In genomic region chr10:62377966-62378365, GRCh38 we compare ENCODE assay signal across 15 cellular contexts. TPM values are rescaled to one million over a fixed set of nuclear protein-coding genes. Genes with fewer than 3 reads are reported as not detected.
DNase-seq lines count a peak whose midpoint lies in the region; ATAC-seq and TF ChIP-seq lines count a peak whose summit lies in the region.
"Had no signal": no experiment of that assay in that cellular context is flagged by ENCODE, and none has a peak within 500 bp of the region (broad histone marks: within the 10 kb centered on the region; RNA-seq: fewer than 3 reads in every experiment).

No MANE protein-coding gene starts in this region.

- DNase-seq in activated CD4-positive, alpha-beta memory T cell treated with anti-CD3 and anti-CD28 coated beads for 36 hours, result no peak
- DNase-seq in activated CD4-positive, alpha-beta memory T cell treated with anti-CD3 and anti-CD28 coated beads, Interleukin-2, amount 10 ng/mL, durations not matched to agents 7 days and 5 days, result no peak
- DNase-seq in dorsolateral prefrontal cortex, result no peak
- peak; percentile 8 to 85 for DNase-seq in lung microvascular endothelial cell (ENCODE audit: low read depth in 2 of 2)
- DNase-seq in hepatocyte (ENCODE audit: low spot score), result no peak
- DNase-seq in stimulated activated effector memory CD8-positive, alpha-beta T cell treated with anti-CD3 and anti-CD28 coated beads, Interleukin-12 subunit alpha, Interleukin-12 subunit beta, amount 100 ng/mL, for 72 hours (ENCODE audit: low spot score in 2 of 2), result no peak
- DNase-seq: 8988T, AML-193, DMS53, GF-D8, GM23248 had no signal

- no peak overlapping the region for H2AFZ ChIP-seq in hepatocyte
- H2AFZ ChIP-seq: GM23248 had no signal

- no peaks in the 10 kb centered on the region for H4K20me1 ChIP-seq in hepatocyte (ENCODE audit: insufficient read depth, poor library complexity, severe bottlenecking)
- H4K20me1 ChIP-seq: BLaER1 had no signal

- peaks cover 35% of the 10 kb centered on the region for H3K4me1 Mint-ChIP-seq in activated CD4-positive, alpha-beta memory T cell treated with anti-CD3 and anti-CD28 coated beads for 36 hours (ENCODE audit: low read depth)
- peaks cover 13% of the 10 kb centered on the region for H3K4me1 Mint-ChIP-seq in activated CD4-positive, alpha-beta memory T cell treated with anti-CD3 and anti-CD28 coated beads, Interleukin-2, amount 10 ng/mL, durations not matched to agents 7 days and 5 days
- H3K4me1 Mint-ChIP-seq in stimulated activated effector memory CD8-positive, alpha-beta T cell treated with anti-CD3 and anti-CD28 coated beads, Interleukin-12 subunit alpha, Interleukin-12 subunit beta, amount 100 ng/mL, for 72 hours, result peaks cover 34% of the 10 kb centered on the region

- intact Hi-C loops in activated CD4-positive, alpha-beta memory T cell treated with anti-CD3 and anti-CD28 coated beads for 36 hours (cut with micrococcal nuclease), result no loop called here
- intact Hi-C loops in dorsolateral prefrontal cortex (cut with DNase I), result loop anchor here (10.0 kb wide), 5 partner anchors 57 to 473 kb away; partner anchors contain the start of genes ARID5B (in 2 of the 2) and ADO (in 1 of the 2)

- no peak for ATAC-seq in GM18519 (IDR thresholded peaks at IDR 0.05; ENCODE audit: low FRiP score, unreplicated experiment)
- ATAC-seq in stimulated activated effector memory CD8-positive, alpha-beta T cell treated with anti-CD3 and anti-CD28 coated beads, Interleukin-12 subunit alpha, Interleukin-12 subunit beta, amount 100 ng/mL, for 72 hours, result no peak
- ATAC-seq: HCT116 had no signal

- H3K27ac ChIP-seq in dorsolateral prefrontal cortex (peak overlapping the region; percentile 21 to 99 (median 96)), hepatocyte (no peak overlapping the region)
- H3K27ac ChIP-seq: BLaER1, GM23248, HL-60 had no signal

- no peaks in the 10 kb centered on the region for H3K9me2 ChIP-seq in hepatocyte (replicated peaks; ENCODE audit: insufficient read depth)

- POLR2A ChIA-PET in activated CD4-positive, alpha-beta memory T cell treated with anti-CD3 and anti-CD28 coated beads for 36 hours (lab: Charles Lee), result no interaction called here
- POLR2A ChIA-PET in activated CD4-positive, alpha-beta memory T cell treated with anti-CD3 and anti-CD28 coated beads, Interleukin-2, amount 10 ng/mL, durations not matched to agents 7 days and 5 days (lab: Charles Lee), result no interaction called here

- CTCF ChIA-PET in activated CD4-positive, alpha-beta memory T cell treated with anti-CD3 and anti-CD28 coated beads for 36 hours (lab: Charles Lee), result no interaction called here
- CTCF ChIA-PET in activated CD4-positive, alpha-beta memory T cell treated with anti-CD3 and anti-CD28 coated beads, Interleukin-2, amount 10 ng/mL, durations not matched to agents 7 days and 5 days (lab: Charles Lee), result no interaction called here

- H3K4me3 ChIP-seq in dorsolateral prefrontal cortex, result peak overlapping the region; percentile 21 to 86 (median 76)
- H3K4me3 ChIP-seq in hepatocyte, result no peak overlapping the region
- H3K4me3 ChIP-seq: BLaER1, GM23248 had no signal

- no peaks in the 10 kb centered on the region for H3K9me3 ChIP-seq in hepatocyte (ENCODE audit: low read depth)

- 94% methylated on average over 6 of the region's 6 CpGs for WGBS in hepatocyte (ENCODE audit: low lambda C conversion rate, missing lambda C conversion rate)

- H3K4me1 ChIP-seq in hepatocyte (ENCODE audit: insufficient read depth), result no peaks in the 10 kb centered on the region
- H3K4me1 ChIP-seq: BLaER1 had no signal

- H3K27me3 ChIP-seq in dorsolateral prefrontal cortex, result no peaks in the 10 kb centered on the region
- H3K27me3 ChIP-seq in hepatocyte, result peaks cover 30% of the 10 kb centered on the region

- no peak overlapping the region for H3K4me3 Mint-ChIP-seq in activated CD4-positive, alpha-beta memory T cell treated with anti-CD3 and anti-CD28 coated beads for 36 hours
- H3K4me3 Mint-ChIP-seq in activated CD4-positive, alpha-beta memory T cell treated with anti-CD3 and anti-CD28 coated beads, Interleukin-2, amount 10 ng/mL, durations not matched to agents 7 days and 5 days, result no peak overlapping the region
- no peak overlapping the region for H3K4me3 Mint-ChIP-seq in stimulated activated effector memory CD8-positive, alpha-beta T cell treated with anti-CD3 and anti-CD28 coated beads, Interleukin-12 subunit alpha, Interleukin-12 subunit beta, amount 100 ng/mL, for 72 hours

- H3K79me2 ChIP-seq in hepatocyte, result no peaks in the 10 kb centered on the region

- H3K27me3 Mint-ChIP-seq in activated CD4-positive, alpha-beta memory T cell treated with anti-CD3 and anti-CD28 coated beads for 36 hours, result peaks cover 12% of the 10 kb centered on the region
- peaks cover 57% of the 10 kb centered on the region for H3K27me3 Mint-ChIP-seq in activated CD4-positive, alpha-beta memory T cell treated with anti-CD3 and anti-CD28 coated beads, Interleukin-2, amount 10 ng/mL, durations not matched to agents 7 days and 5 days

- H3K36me3 ChIP-seq in hepatocyte (replicated peaks; ENCODE audit: insufficient read depth, low read depth), result no peaks in the 10 kb centered on the region
- H3K36me3 ChIP-seq: BLaER1 had no signal

- H3K36me3 Mint-ChIP-seq in activated CD4-positive, alpha-beta memory T cell treated with anti-CD3 and anti-CD28 coated beads for 36 hours, result no peaks in the 10 kb centered on the region
- H3K36me3 Mint-ChIP-seq in activated CD4-positive, alpha-beta memory T cell treated with anti-CD3 and anti-CD28 coated beads, Interleukin-2, amount 10 ng/mL, durations not matched to agents 7 days and 5 days (ENCODE audit: low read depth), result peaks cover under 1% of the 10 kb centered on the region
- H3K36me3 Mint-ChIP-seq in stimulated activated effector memory CD8-positive, alpha-beta T cell treated with anti-CD3 and anti-CD28 coated beads, Interleukin-12 subunit alpha, Interleukin-12 subunit beta, amount 100 ng/mL, for 72 hours, result no peaks in the 10 kb centered on the region

- H3K27ac Mint-ChIP-seq in activated CD4-positive, alpha-beta memory T cell treated with anti-CD3 and anti-CD28 coated beads for 36 hours, result peak overlapping the region; percentile 13
- no peak overlapping the region for H3K27ac Mint-ChIP-seq in activated CD4-positive, alpha-beta memory T cell treated with anti-CD3 and anti-CD28 coated beads, Interleukin-2, amount 10 ng/mL, durations not matched to agents 7 days and 5 days
- no peak overlapping the region for H3K27ac Mint-ChIP-seq in stimulated activated effector memory CD8-positive, alpha-beta T cell treated with anti-CD3 and anti-CD28 coated beads, Interleukin-12 subunit alpha, Interleukin-12 subunit beta, amount 100 ng/mL, for 72 hours

- no peak overlapping the region for H3K4me2 ChIP-seq in hepatocyte
- H3K4me2 ChIP-seq: BLaER1 had no signal

- no peaks in the 10 kb centered on the region for H3K9me3 Mint-ChIP-seq in activated CD4-positive, alpha-beta memory T cell treated with anti-CD3 and anti-CD28 coated beads for 36 hours
- peaks cover under 1% of the 10 kb centered on the region for H3K9me3 Mint-ChIP-seq in activated CD4-positive, alpha-beta memory T cell treated with anti-CD3 and anti-CD28 coated beads, Interleukin-2, amount 10 ng/mL, durations not matched to agents 7 days and 5 days
- H3K9me3 Mint-ChIP-seq in stimulated activated effector memory CD8-positive, alpha-beta T cell treated with anti-CD3 and anti-CD28 coated beads, Interleukin-12 subunit alpha, Interleukin-12 subunit beta, amount 100 ng/mL, for 72 hours, result no peaks in the 10 kb centered on the region

- TF ChIP-seq CTCF in dorsolateral prefrontal cortex (IDR thresholded peaks at IDR 0.05 in 54 of 56, conservative IDR thresholded peaks at IDR 0.05 in 2 of 56; ENCODE audit: low read depth in 1 of 56, partially characterized antibody in 56 of 56) (peak in 1 of 56 donors; percentile 5), hepatocyte (IDR thresholded peaks at IDR 0.05; ENCODE audit: poor library complexity) (no peak)

RNA-seq across cellular contexts. Expression of gene ZNF365, which starts 3.8 kb away (rescaled TPM):
- 1 to 10 TPM; 1.2 to 1.4 TPM for total RNA-seq in activated CD4-positive, alpha-beta memory T cell treated with anti-CD3 and anti-CD28 coated beads for 36 hours
- total RNA-seq in activated CD4-positive, alpha-beta memory T cell treated with anti-CD3 and anti-CD28 coated beads, Interleukin-2, amount 10 ng/mL, durations not matched to agents 7 days and 5 days, result under 1 TPM; 0.23 to 0.35 TPM
- total RNA-seq in dorsolateral prefrontal cortex (100 to 1,000 TPM in 105 of 120 experiments, 10 to 100 TPM in 15; 50.7 to 183 (median 129) TPM), lung microvascular endothelial cell (0.22 TPM in 1 of 2 replicates, not detected in the other), hepatocyte (0.24 and 0.93 TPM in 2 replicates)
- 0.28 and 0.60 TPM in 2 replicates for polyA plus RNA-seq in hepatocyte

Comparison
In these comparisons a context has a peak if more than half of its experiments do, and no peak if none do; other contexts are left out.
1. DNase-seq: peak in lung microvascular endothelial cell (2 of 2); none in activated CD4-positive, alpha-beta memory T cell treated with anti-CD3 and anti-CD28 coated beads for 36 hours (single experiment), activated CD4-positive, alpha-beta memory T cell treated with anti-CD3 and anti-CD28 coated beads, Interleukin-2, amount 10 ng/mL, durations not matched to agents 7 days and 5 days (single experiment), dorsolateral prefrontal cortex (0 of 10), hepatocyte (single experiment) and stimulated activated effector memory CD8-positive, alpha-beta T cell treated with anti-CD3 and anti-CD28 coated beads, Interleukin-12 subunit alpha, Interleukin-12 subunit beta, amount 100 ng/mL, for 72 hours (0 of 2).
2. RNA of gene ZNF365, which starts 3.8 kb away (total RNA-seq): 50.7 to 183 TPM in dorsolateral prefrontal cortex; 1.2 to 1.4 TPM in activated CD4-positive, alpha-beta memory T cell treated with anti-CD3 and anti-CD28 coated beads for 36 hours, 0.24 to 0.93 TPM in hepatocyte, 0.23 to 0.35 TPM in activated CD4-positive, alpha-beta memory T cell treated with anti-CD3 and anti-CD28 coated beads, Interleukin-2, amount 10 ng/mL, durations not matched to agents 7 days and 5 days and 0.22 TPM in lung microvascular endothelial cell; every median in the first group is over 10 times any median in the second.